In genomic region chr3:22730701-22731100, GRCh38 we compare ENCODE assay signal across 21 cellular contexts.
DNase-seq lines count a peak whose midpoint lies in the region; FAIRE-seq and TF ChIP-seq lines count a peak whose summit lies in the region.
"Had no signal": no experiment of that assay in that cellular context is flagged by ENCODE, and none has a peak within 500 bp of the region (broad histone marks: within the 10 kb centered on the region; RNA-seq: fewer than 3 reads in every experiment).

No MANE protein-coding gene starts in this region.

- no peak overlapping the region for H2AFZ ChIP-seq in PC-9

- in situ Hi-C loops in ACHN (cut with HindIII; ENCODE audit: low pct_ligation_motif_present, low pct_unique_long_range_greater_than_20kb, low sequenced_read_pairs) = no loop called here

- no peak overlapping the region for H3K27ac ChIP-seq in PC-9
- H3K27ac ChIP-seq in mesendoderm (ENCODE audit: low read depth, low read length) = no peak overlapping the region
- H3K27ac ChIP-seq: BLaER1 treated with 17β-estradiol and CSF1 and Interleukin-3, amounts not matched to agents 10 nM and 100 nM; C4-2B had no signal

- H3K56ac ChIP-seq in mesendoderm (ENCODE audit: low read length) = no peak overlapping the region

- no peaks in the 10 kb centered on the region for H4K20me1 ChIP-seq in PC-9 (ENCODE audit: insufficient read depth)
- H4K20me1 ChIP-seq: BLaER1 treated with 17β-estradiol and CSF1 and Interleukin-3, amounts not matched to agents 10 nM and 100 nM had no signal

- H3K27me3 Mint-ChIP-seq in activated naive CD8-positive, alpha-beta T cell treated with anti-CD3 and anti-CD28 coated beads for 36 hours = no peaks in the 10 kb centered on the region
- H3K27me3 Mint-ChIP-seq: B cell; CD4-positive, alpha-beta T cell had no signal

- no peaks in the 10 kb centered on the region for H3F3A ChIP-seq in PC-9 (ENCODE audit: insufficient read depth, low read depth)

- DNase-seq in PC-9 = no peak
- DNase-seq in bronchial epithelial cell (ENCODE audit: low read depth) = peak; percentile 46
- no peak for DNase-seq in mesendoderm
- no peak for DNase-seq in ACHN
- no peak for DNase-seq in activated naive CD8-positive, alpha-beta T cell treated with anti-CD3 and anti-CD28 coated beads for 36 hours
- no peak for DNase-seq in NCI-H2171 (lab: John Stamatoyannopoulos, UW)
- DNase-seq: 8988T; AML-193; CD4-positive, alpha-beta T cell; CD8-positive, alpha-beta T cell; DMS79 treated with DMSO at 0.1 percent for 48 hours; GF-D8 had no signal

- no TSS peak for BruUV-seq in PC-9 (replicated peaks; lab: Mats Ljungman, UMichigan)

- no peak overlapping the region for H2BK5ac ChIP-seq in mesendoderm (ENCODE audit: low read length)

- intact Hi-C loops in PC-9 (cut with micrococcal nuclease; ENCODE audit: unreplicated experiment) = no loop called here

- WGBS in mesendoderm (ENCODE audit: extremely low coverage, insufficient coverage, low lambda C conversion rate) = no CpG with 5 or more reads among the region's 1 CpG

- no peaks in the 10 kb centered on the region for H3K79me2 ChIP-seq in PC-9 (ENCODE audit: low read depth)
- H3K79me2 ChIP-seq in mesendoderm (ENCODE audit: control insufficient read depth, insufficient read depth, low read length) = no peaks in the 10 kb centered on the region

- H3K27me3 ChIP-seq in PC-9 (ENCODE audit: insufficient read depth, low read depth) = no peaks in the 10 kb centered on the region
- no peaks in the 10 kb centered on the region for H3K27me3 ChIP-seq in bronchial epithelial cell (ENCODE audit: control insufficient read depth, insufficient read depth, low read length)
- H3K27me3 ChIP-seq in mesendoderm (ENCODE audit: insufficient read depth, low read length, poor library complexity) = no peaks in the 10 kb centered on the region
- H3K27me3 ChIP-seq: BLaER1 treated with 17β-estradiol and CSF1 and Interleukin-3, amounts not matched to agents 10 nM and 100 nM had no signal

- POLR2A ChIA-PET in PC-9 (lab: Charles Lee; ENCODE audit: unreplicated experiment) = no interaction called here

- H3K9me2 ChIP-seq in PC-9 (ENCODE audit: insufficient read depth) = no peaks in the 10 kb centered on the region

- H3K4me3 Mint-ChIP-seq in activated naive CD8-positive, alpha-beta T cell treated with anti-CD3 and anti-CD28 coated beads for 36 hours = no peak overlapping the region
- H3K4me3 Mint-ChIP-seq: B cell; CD4-positive, alpha-beta T cell; CD8-positive, alpha-beta T cell had no signal

- H3K4me3 ChIP-seq in PC-9 (no peak overlapping the region), bronchial epithelial cell (ENCODE audit: low read depth, low read length) (no peak overlapping the region), mesendoderm (ENCODE audit: low read length) (no peak overlapping the region)
- H3K4me3 ChIP-seq: BLaER1 treated with 17β-estradiol and CSF1 and Interleukin-3, amounts not matched to agents 10 nM and 100 nM had no signal

- H3K4me2 ChIP-seq in PC-9 (peak overlapping the region; percentile 4; the same call in 1 of the 2 replicates), mesendoderm (ENCODE audit: low read length) (no peak overlapping the region)
- H3K4me2 ChIP-seq: BLaER1 treated with 17β-estradiol and CSF1 and Interleukin-3, amounts not matched to agents 10 nM and 100 nM had no signal

- H3K9ac ChIP-seq in mesendoderm (ENCODE audit: low read length) = no peak overlapping the region
- H3K9ac ChIP-seq: BLaER1 treated with 17β-estradiol and CSF1 and Interleukin-3, amounts not matched to agents 10 nM and 100 nM had no signal

- H3K9me3 Mint-ChIP-seq in activated naive CD8-positive, alpha-beta T cell treated with anti-CD3 and anti-CD28 coated beads for 36 hours = no peaks in the 10 kb centered on the region
- H3K9me3 Mint-ChIP-seq: CD8-positive, alpha-beta T cell had no signal

- H4K5ac ChIP-seq in mesendoderm (ENCODE audit: low read length) = no peak overlapping the region

- FAIRE-seq in bronchial epithelial cell (lab: Jason Lieb, UNC) = no peak
- FAIRE-seq: A204.1, D721Med, G401.6, GM12891, GM19239 had no signal

- no peaks in the 10 kb centered on the region; the same call in 1 of the 2 replicates for H3K9me3 ChIP-seq in PC-9 (ENCODE audit: insufficient read depth, low read depth)
- H3K9me3 ChIP-seq: BLaER1 treated with 17β-estradiol and CSF1 and Interleukin-3, amounts not matched to agents 10 nM and 100 nM; Caco-2 had no signal

- no peak overlapping the region for H3K18ac ChIP-seq in mesendoderm (ENCODE audit: low read length)

- no peaks in the 10 kb centered on the region for H3K36me3 Mint-ChIP-seq in activated naive CD8-positive, alpha-beta T cell treated with anti-CD3 and anti-CD28 coated beads for 36 hours
- H3K36me3 Mint-ChIP-seq: CD8-positive, alpha-beta T cell had no signal

- H2AK5ac ChIP-seq in mesendoderm (ENCODE audit: low read length) = no peak overlapping the region

- H3K36me3 ChIP-seq in PC-9 (ENCODE audit: low read depth) = no peaks in the 10 kb centered on the region
- no peaks in the 10 kb centered on the region for H3K36me3 ChIP-seq in bronchial epithelial cell (ENCODE audit: control insufficient read depth, insufficient read depth, low read length)
- no peaks in the 10 kb centered on the region for H3K36me3 ChIP-seq in mesendoderm (ENCODE audit: control insufficient read depth, insufficient read depth, low read length)
- H3K36me3 ChIP-seq: BLaER1 treated with 17β-estradiol and CSF1 and Interleukin-3, amounts not matched to agents 10 nM and 100 nM had no signal

- TF ChIP-seq CTCF in PC-9 (conservative IDR thresholded peaks at IDR 0.05) = no peak
- no peak for TF ChIP-seq CTCF in bronchial epithelial cell (IDR thresholded peaks at IDR 0.05; ENCODE audit: insufficient read depth, low read length, severe bottlenecking)

- H3K4me1 ChIP-seq in PC-9 (replicated peaks; ENCODE audit: insufficient read depth) (peaks cover 20% of the 10 kb centered on the region), mesendoderm (ENCODE audit: control insufficient read depth, low read depth, low read length) (peaks cover 1% of the 10 kb centered on the region)

- peak overlapping the region; percentile 79 for H2BK120ac ChIP-seq in mesendoderm (ENCODE audit: low read depth, low read length)

- CTCF ChIA-PET in PC-9 (lab: Charles Lee) = no interaction called here

- no peak overlapping the region for H3K27ac Mint-ChIP-seq in activated naive CD8-positive, alpha-beta T cell treated with anti-CD3 and anti-CD28 coated beads for 36 hours
- H3K27ac Mint-ChIP-seq: B cell; CD4-positive, alpha-beta T cell; CD8-positive, alpha-beta T cell had no signal

- H3K4ac ChIP-seq in mesendoderm (ENCODE audit: low read depth, low read length) = no peak overlapping the region

- H3K23ac ChIP-seq in mesendoderm (ENCODE audit: low read length) = no peak overlapping the region

- peak overlapping the region; percentile 47 for H2BK15ac ChIP-seq in mesendoderm (replicated peaks; ENCODE audit: low read depth)

- H4K8ac ChIP-seq in mesendoderm (ENCODE audit: low read depth, low read length) = no peak overlapping the region

- no peaks in the 10 kb centered on the region for H3K4me1 Mint-ChIP-seq in activated naive CD8-positive, alpha-beta T cell treated with anti-CD3 and anti-CD28 coated beads for 36 hours
- H3K4me1 Mint-ChIP-seq: B cell had no signal

- H3K79me1 ChIP-seq in mesendoderm (ENCODE audit: low read length) = no peaks in the 10 kb centered on the region
